ENCODE assay signal across 18 cellular contexts in the genomic region with DNA sequence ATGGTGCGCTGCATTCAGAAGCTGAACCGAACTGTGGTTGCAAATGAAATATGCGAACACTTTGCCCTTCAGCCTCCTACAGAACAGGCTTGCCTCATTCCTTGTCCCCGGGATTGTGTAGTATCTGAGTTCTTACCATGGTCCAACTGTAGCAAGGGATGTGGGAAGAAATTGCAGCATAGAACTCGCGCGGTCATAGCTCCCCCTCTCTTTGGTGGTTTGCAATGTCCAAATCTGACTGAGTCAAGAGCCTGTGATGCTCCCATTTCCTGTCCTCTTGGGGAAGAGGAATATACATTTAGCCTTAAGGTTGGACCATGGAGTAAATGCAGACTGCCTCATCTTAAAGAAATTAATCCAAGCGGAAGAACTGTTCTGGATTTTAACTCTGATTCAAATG.
DNase-seq lines count a peak whose midpoint lies in the region; ATAC-seq and TF ChIP-seq lines count a peak whose summit lies in the region.
"Had no signal": no experiment of that assay in that cellular context is flagged by ENCODE, and none has a peak within 500 bp of the region (broad histone marks: within the 10 kb centered on the region; RNA-seq: fewer than 3 reads in every experiment).

No MANE protein-coding gene starts in this region.

- no peak overlapping the region for H3K4ac ChIP-seq in neuronal stem cell (ENCODE audit: low read length)

- TF ChIP-seq CTCF in endodermal cell (conservative IDR thresholded peaks at IDR 0.05), result peak; percentile 62

- no peak overlapping the region for H2BK15ac ChIP-seq in neuronal stem cell (ENCODE audit: low read length)

- H3K18ac ChIP-seq in neuronal stem cell (ENCODE audit: low read length), result no peak overlapping the region

- H3K27ac ChIP-seq in endodermal cell (ENCODE audit: low read depth, low read length), result no peak overlapping the region
- H3K27ac ChIP-seq in neuronal stem cell (replicated peaks; ENCODE audit: low read length), result no peak overlapping the region

- H3K23ac ChIP-seq in neuronal stem cell (ENCODE audit: low read depth, low read length, poor library complexity), result no peak overlapping the region

- H2BK120ac ChIP-seq in neuronal stem cell (ENCODE audit: low read depth, low read length), result no peak overlapping the region

- H2BK5ac ChIP-seq in neuronal stem cell (ENCODE audit: low read length), result no peak overlapping the region

- H4K8ac ChIP-seq in neuronal stem cell (ENCODE audit: low read depth, low read length), result no peak overlapping the region

- no peak overlapping the region for H2AFZ ChIP-seq in neuronal stem cell (ENCODE audit: low read length)

- H3K14ac ChIP-seq in neuronal stem cell (ENCODE audit: low read length), result peak overlapping the region; percentile 39

- H3K9me3 ChIP-seq in endodermal cell (ENCODE audit: control insufficient read depth, low read length) (no peaks in the 10 kb centered on the region), neuronal stem cell (replicated peaks in 1 of 2; ENCODE audit: control insufficient read depth in 2 of 2, insufficient read depth in 1 of 2, low read depth in 1 of 2, low read length in 2 of 2) (no peaks in the 10 kb centered on the region)

- no peak overlapping the region for H2BK12ac ChIP-seq in neuronal stem cell (ENCODE audit: low read length)

- H3K4me2 ChIP-seq in neuronal stem cell (ENCODE audit: insufficient read depth, low read length, poor library complexity, severe bottlenecking), result no peak overlapping the region

- peaks cover 3% of the 10 kb centered on the region for H3K4me1 Mint-ChIP-seq in endodermal cell

- H3K79me1 ChIP-seq in neuronal stem cell (ENCODE audit: low read depth, low read length), result no peaks in the 10 kb centered on the region

- H3K36me3 ChIP-seq in endodermal cell (ENCODE audit: control insufficient read depth, insufficient read depth, low read length) (no peaks in the 10 kb centered on the region), neuronal stem cell (replicated peaks in 1 of 2; ENCODE audit: control insufficient read depth in 2 of 2, insufficient read depth in 2 of 2, low read length in 2 of 2) (no peaks in the 10 kb centered on the region)

- H3K27me3 Mint-ChIP-seq in endodermal cell (ENCODE audit: insufficient read depth), result no peaks in the 10 kb centered on the region
- H3K27me3 Mint-ChIP-seq: CD4-positive, alpha-beta T cell had no signal

- H3K27ac Mint-ChIP-seq in endodermal cell, result no peak overlapping the region
- H3K27ac Mint-ChIP-seq: CD4-positive, alpha-beta T cell had no signal

- H2AK5ac ChIP-seq in neuronal stem cell (ENCODE audit: low read depth, low read length), result no peak overlapping the region

- H3K9me3 Mint-ChIP-seq in endodermal cell, result no peaks in the 10 kb centered on the region

- peak overlapping the region; percentile 56 for H4K91ac ChIP-seq in neuronal stem cell (ENCODE audit: low read depth, low read length, poor library complexity)

- ATAC-seq in HG02973 (IDR thresholded peaks at IDR 0.05; ENCODE audit: unreplicated experiment), result no peak
- ATAC-seq: HCT116 had no signal

- H3K4me3 Mint-ChIP-seq in endodermal cell, result no peak overlapping the region
- H3K4me3 Mint-ChIP-seq: CD4-positive, alpha-beta T cell had no signal

- H3K27me3 ChIP-seq in endodermal cell (ENCODE audit: control insufficient read depth, insufficient read depth, low read length, poor library complexity, severe bottlenecking), result no peaks in the 10 kb centered on the region
- no peaks in the 10 kb centered on the region for H3K27me3 ChIP-seq in neuronal stem cell (ENCODE audit: control insufficient read depth in 3 of 3, insufficient read depth in 3 of 3, low read depth in 1 of 3, low read length in 3 of 3)

- DNase-seq in H4 (ENCODE audit: low spot score), result peak; percentile 4
- DNase-seq in RPMI7951 (ENCODE audit: low read depth), result peak; percentile 14
- no peak for DNase-seq in endodermal cell
- DNase-seq in neuronal stem cell (ENCODE audit: low spot score), result no peak
- no peak for DNase-seq in dermis blood vessel endothelial cell
- DNase-seq in activated CD4-positive, alpha-beta T cell treated with anti-CD3 and anti-CD28 coated beads for 1 hour, result no peak
- DNase-seq: 8988T; ACHN; C1 segment of cervical spinal cord; CD4-positive, alpha-beta T cell; COR-L47; DMS153; DMS79 treated with DMSO at 0.1 percent for 48 hours; EL; GOT3; IMR-90 had no signal

- H3K4me1 ChIP-seq in endodermal cell (ENCODE audit: control insufficient read depth, insufficient read depth, low read length) (no peaks in the 10 kb centered on the region), neuronal stem cell (ENCODE audit: control insufficient read depth in 2 of 2, insufficient read depth in 1 of 2, low read depth in 1 of 2, low read length in 2 of 2) (peaks cover 0 to 1% of the 10 kb centered on the region in 2 donors)

- WGBS in endodermal cell (ENCODE audit: insufficient coverage in 1 of 2, insufficient read length in 1 of 2), 2 experiments, result 87 to 90% methylated on average over 6 to 8 of the region's 8 CpGs
- WGBS in neuronal stem cell (ENCODE audit: extremely low coverage in 2 of 2, insufficient read length in 2 of 2, insufficient replicate concordance in 1 of 2), 2 donors, result no CpG with 5 or more reads among the region's 8 CpGs

- no peaks in the 10 kb centered on the region for H3K36me3 Mint-ChIP-seq in endodermal cell (ENCODE audit: low read depth)

- H3K4me3 ChIP-seq in endodermal cell (ENCODE audit: low read length), result no peak overlapping the region
- H3K4me3 ChIP-seq in neuronal stem cell (ENCODE audit: low read length in 2 of 2), result no peak overlapping the region

- H3K9ac ChIP-seq in endodermal cell (ENCODE audit: extremely low read depth, low read length, poor library complexity, severe bottlenecking) (no peak overlapping the region), neuronal stem cell (ENCODE audit: low read depth, low read length, poor library complexity) (no peak overlapping the region)

Comparison
In these comparisons a context has a peak if more than half of its experiments do, and no peak if none do; other contexts are left out.
1. DNase-seq: peak in H4 (single experiment) and RPMI7951 (single experiment); none in endodermal cell (single experiment), neuronal stem cell (single experiment), dermis blood vessel endothelial cell (single experiment) and activated CD4-positive, alpha-beta T cell treated with anti-CD3 and anti-CD28 coated beads for 1 hour (single experiment).